ENCODE assay signal across 19 cellular contexts in genomic region chr11:58658553-58659080, GRCh38. TPM values are rescaled to one million over a fixed set of nuclear protein-coding genes. Genes with fewer than 3 reads are reported as not detected.
DNase-seq lines count a peak whose midpoint lies in the region; ATAC-seq and TF ChIP-seq lines count a peak whose summit lies in the region.
"Had no signal": no experiment of that assay in that cellular context is flagged by ENCODE, and none has a peak within 500 bp of the region (broad histone marks: within the 10 kb centered on the region; RNA-seq: fewer than 3 reads in every experiment).

No MANE protein-coding gene starts in this region.

- H3K27ac Mint-ChIP-seq in activated CD4-positive, alpha-beta T cell treated with anti-CD3 and anti-CD28 coated beads, Interleukin-2, amount 10 ng/mL, durations not matched to agents 24 days and 14 days, result no peak overlapping the region
- H3K27ac Mint-ChIP-seq: GM23338, HFFc6 had no signal

- CTCF ChIA-PET in PC-3 (lab: Charles Lee), result no interaction called here

- peaks cover 9% of the 10 kb centered on the region for H3F3A ChIP-seq in PC-3 (ENCODE audit: low read length, unreplicated experiment)

- 58% methylated on average over 3 of the region's 3 CpGs for WGBS in prostate gland

- H3K9ac ChIP-seq in PC-3 (ENCODE audit: low read length), result peak overlapping the region; percentile 34
- H3K9ac ChIP-seq: KMS-11 had no signal

- H3K27ac ChIP-seq in PC-3 (ENCODE audit: low read length) (peak overlapping the region; percentile 85), prostate gland (no peak overlapping the region)
- H3K27ac ChIP-seq: KMS-11, SK-N-MC had no signal

- no peaks in the 10 kb centered on the region for H3K79me2 ChIP-seq in PC-3 (ENCODE audit: low read length)

- H3K9me2 ChIP-seq in PC-3 (replicated peaks; ENCODE audit: low read length), result no peaks in the 10 kb centered on the region

- intact Hi-C loops in activated CD4-positive, alpha-beta T cell treated with anti-CD3 and anti-CD28 coated beads, Interleukin-2, amount 10 ng/mL, durations not matched to agents 24 days and 14 days (cut with micrococcal nuclease), result loop anchor here (10.0 kb wide), 1 partner anchor 396 kb away; no protein-coding TSS in a partner anchor
- intact Hi-C loops in PC-3 (cut with micrococcal nuclease), result loop anchor here (1.0 kb wide), 1 partner anchor 85 kb away; no protein-coding TSS in a partner anchor
- intact Hi-C loops in prostate gland (cut with DNase I), result no loop called here

- 0 out of 2 replicates have a peak overlapping the region, but pooled peaks have one; percentile 39 for H3K4me3 ChIP-seq in PC-3 (ENCODE audit: low read length)
- no peak overlapping the region for H3K4me3 ChIP-seq in prostate gland
- H3K4me3 ChIP-seq: GM23338, SK-N-MC had no signal

- peak overlapping the region; percentile 73 for H3K4me2 ChIP-seq in PC-3 (ENCODE audit: low read length)
- H3K4me2 ChIP-seq: GM23338, KMS-11 had no signal

- ATAC-seq in PC-3 (0 out of 2 replicates have a peak, but pooled peaks have one; percentile 2), esophagus mucosa (peak; percentile 52), HG03159 (IDR thresholded peaks at IDR 0.05; ENCODE audit: unreplicated experiment) (no peak)
- ATAC-seq: GM23338, HepG2, Right ventricle myocardium inferior had no signal

- TF ChIP-seq CTCF in PC-3 (conservative IDR thresholded peaks at IDR 0.05; ENCODE audit: low read depth, low read length), result no peak
- TF ChIP-seq CTCF in prostate gland (IDR thresholded peaks at IDR 0.05), result no peak

- TF ChIP-seq POLR2A in prostate gland (IDR thresholded peaks at IDR 0.05), result no peak

- no peaks in the 10 kb centered on the region for H3K36me3 Mint-ChIP-seq in activated CD4-positive, alpha-beta T cell treated with anti-CD3 and anti-CD28 coated beads, Interleukin-2, amount 10 ng/mL, durations not matched to agents 24 days and 14 days (ENCODE audit: low read depth)

- H3K36me3 ChIP-seq in PC-3 (ENCODE audit: low read depth, low read length) (no peaks in the 10 kb centered on the region), prostate gland (no peaks in the 10 kb centered on the region)

- H3K4me1 ChIP-seq in PC-3 (ENCODE audit: insufficient read depth, low read length), result peaks cover 42% of the 10 kb centered on the region
- H3K4me1 ChIP-seq in prostate gland (replicated peaks), result no peaks in the 10 kb centered on the region

- no peaks in the 10 kb centered on the region for H3K27me3 Mint-ChIP-seq in activated CD4-positive, alpha-beta T cell treated with anti-CD3 and anti-CD28 coated beads, Interleukin-2, amount 10 ng/mL, durations not matched to agents 24 days and 14 days

- H3K4me1 Mint-ChIP-seq in activated CD4-positive, alpha-beta T cell treated with anti-CD3 and anti-CD28 coated beads, Interleukin-2, amount 10 ng/mL, durations not matched to agents 24 days and 14 days, result peaks cover 7% of the 10 kb centered on the region
- H3K4me1 Mint-ChIP-seq: GM23338 had no signal

- POLR2A ChIA-PET in PC-3 (lab: Charles Lee; ENCODE audit: unreplicated experiment), result no interaction called here

- DNase-seq in activated CD4-positive, alpha-beta T cell treated with anti-CD3 and anti-CD28 coated beads, Interleukin-2, amount 10 ng/mL, durations not matched to agents 24 days and 14 days, result peak; percentile 44
- DNase-seq in activated CD4-positive, alpha-beta T cell treated with anti-CD3 and anti-CD28 coated beads, Interleukin-2, amount 50 U/mL, for 4 hours, result no peak
- DNase-seq in PC-3 (peak; percentile 31), ecto neural progenitor cell (ENCODE audit: low spot score) (no peak), prostate gland (ENCODE audit: low spot score) (no peak), islet precursor cell (no peak)
- DNase-seq: C1 segment of cervical spinal cord, COR-L47, DMS79, HFFc6, NCI-H2029, NCI-H526 had no signal

- H3K9me3 ChIP-seq in PC-3 (ENCODE audit: low read length) (no peaks in the 10 kb centered on the region), prostate gland (no peaks in the 10 kb centered on the region)

- BruUV-seq in PC-3 (replicated peaks; lab: Mats Ljungman, UMichigan), result no TSS peak

- H3K27me3 ChIP-seq in PC-3 (ENCODE audit: low read length), result no peaks in the 10 kb centered on the region
- H3K27me3 ChIP-seq in prostate gland (replicated peaks; ENCODE audit: insufficient read depth), result no peaks in the 10 kb centered on the region

- H4K20me1 ChIP-seq in PC-3 (ENCODE audit: low read length), result no peaks in the 10 kb centered on the region

- no peaks in the 10 kb centered on the region for H3K9me3 Mint-ChIP-seq in activated CD4-positive, alpha-beta T cell treated with anti-CD3 and anti-CD28 coated beads, Interleukin-2, amount 10 ng/mL, durations not matched to agents 24 days and 14 days
- H3K9me3 Mint-ChIP-seq: GM23338, HFFc6 had no signal

- peak overlapping the region; percentile 23; the same call in 1 of the 2 replicates for H2AFZ ChIP-seq in PC-3 (ENCODE audit: low read length)
- H2AFZ ChIP-seq: GM23338 had no signal

- no peak overlapping the region for H3K4me3 Mint-ChIP-seq in activated CD4-positive, alpha-beta T cell treated with anti-CD3 and anti-CD28 coated beads, Interleukin-2, amount 10 ng/mL, durations not matched to agents 24 days and 14 days
- H3K4me3 Mint-ChIP-seq: GM23338, HFFc6 had no signal

RNA-seq across cellular contexts. Expression of gene CNTF, which starts 36.2 kb away (rescaled TPM):
- 3.4 and 3.9 TPM in 2 replicates for total RNA-seq in activated CD4-positive, alpha-beta T cell treated with anti-CD3 and anti-CD28 coated beads, Interleukin-2, amount 10 ng/mL, durations not matched to agents 24 days and 14 days
- total RNA-seq in PC-3 (2014; rRNA removed), result 1.6 and 2.8 TPM in 2 replicates
- 0.76 TPM for total RNA-seq in esophagus mucosa
- under 1 TPM in 1 of 2 donors, not detected in 1; 0.74 TPM for total RNA-seq in prostate gland

Comparison
In these comparisons a context has a peak if more than half of its experiments do, and no peak if none do; other contexts are left out.
1. DNase-seq: peak in activated CD4-positive, alpha-beta T cell treated with anti-CD3 and anti-CD28 coated beads, Interleukin-2, amount 10 ng/mL, durations not matched to agents 24 days and 14 days (single experiment) and PC-3 (single experiment); none in activated CD4-positive, alpha-beta T cell treated with anti-CD3 and anti-CD28 coated beads, Interleukin-2, amount 50 U/mL, for 4 hours (0 of 2), ecto neural progenitor cell (single experiment), prostate gland (single experiment) and islet precursor cell (single experiment).